Comparison of ENCODE assay signal across 18 cellular contexts in the genomic region with DNA sequence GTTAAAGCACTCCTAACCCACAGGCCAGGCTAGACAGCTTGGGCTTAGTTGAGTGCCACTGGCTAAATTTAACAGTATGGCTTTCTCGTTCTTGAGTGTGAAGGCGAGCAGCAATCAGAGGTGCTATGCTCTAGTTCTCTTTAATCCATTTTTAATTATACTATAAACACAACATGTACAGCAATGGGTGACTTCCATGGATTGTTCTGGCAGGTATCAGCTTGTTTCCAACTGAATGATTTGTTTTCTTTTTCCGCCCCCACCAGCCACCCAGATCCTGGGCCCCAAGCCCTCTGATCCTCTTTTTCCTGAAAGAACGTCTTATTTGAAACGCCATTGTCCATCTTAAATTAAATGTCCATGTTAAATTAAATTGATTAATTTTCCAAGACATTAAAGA.
"Had no signal": no experiment of that assay in that cellular context is flagged by ENCODE, and none has a peak within 500 bp of the region (broad histone marks: within the 10 kb centered on the region; RNA-seq: fewer than 3 reads in every experiment).

No MANE protein-coding gene starts in this region.

- H3K4me3 Mint-ChIP-seq: activated T-cell treated with anti-CD3 and anti-CD28 coated beads, Interleukin-2, amount 50 U/mL, for 4 hours; brain; T-helper 1 cell treated with Interleukin-12 subunit alpha and Interleukin-12 subunit beta and Interleukin-4 antibody, amounts not matched to agents 30 μg/mL and 1 μg/mL, for 36 hours had no signal

- ATAC-seq: activated naive CD4-positive, alpha-beta T cell treated with anti-CD3 and anti-CD28 coated beads, Interleukin-2, amount 50 U/mL, for 72 hours; activated T-cell treated with anti-CD3 and anti-CD28 coated beads, Interleukin-2, amount 50 U/mL, for 4 hours had no signal

- H3K27ac ChIP-seq: esophagus muscularis mucosa, heart left ventricle, left ventricle myocardium inferior, ovary, thyroid gland had no signal

- H3K9me3 ChIP-seq: esophagus muscularis mucosa, heart left ventricle, left ventricle myocardium inferior, ovary, thyroid gland had no signal

- H3K36me3 ChIP-seq: esophagus muscularis mucosa, heart left ventricle, left ventricle myocardium inferior, ovary, thyroid gland had no signal

- H3K27me3 ChIP-seq: esophagus muscularis mucosa, heart left ventricle, ovary, thyroid gland had no signal

- H3K4me3 ChIP-seq: esophagus muscularis mucosa, heart left ventricle, left ventricle myocardium inferior, ovary, thyroid gland had no signal

- H3K4me1 ChIP-seq: esophagus muscularis mucosa had no signal

- DNase-seq: activated CD4-positive, alpha-beta T cell treated with anti-CD3 and anti-CD28 coated beads, Interleukin-2, amount 50 U/mL, for 4 hours; activated effector memory CD4-positive, alpha-beta T cell treated with anti-CD3 and anti-CD28 coated beads, Interleukin-2, amount 50 U/mL, for 16 hours; activated T-cell treated with anti-CD3 and anti-CD28 coated beads, Interleukin-2, amount 50 U/mL, for 4 hours; amniotic stem cell; cerebellar nuclear complex; dermis blood vessel endothelial cell; foreskin fibroblast; heart left ventricle; left ventricle myocardium inferior; mesendoderm; ovary; stimulated activated CD4-positive, alpha-beta T cell treated with anti-CD3 and anti-CD28 coated beads, Interleukin-15, amount 100 ng/mL, for 24 hours; stimulated activated CD4-positive, alpha-beta T cell treated with anti-CD3 and anti-CD28 coated beads, Interleukin-4, amount 100 ng/mL, for 4 hours; thyroid gland had no signal

- H3K27me3 Mint-ChIP-seq: brain had no signal

- H3K36me3 Mint-ChIP-seq: activated naive CD4-positive, alpha-beta T cell treated with anti-CD3 and anti-CD28 coated beads, Interleukin-2, amount 50 U/mL, for 72 hours; brain had no signal

- H3K9me3 Mint-ChIP-seq: activated T-cell treated with anti-CD3 and anti-CD28 coated beads, Interleukin-2, amount 50 U/mL, for 4 hours; T-helper 1 cell treated with Interleukin-12 subunit alpha and Interleukin-12 subunit beta and Interleukin-4 antibody, amounts not matched to agents 30 μg/mL and 1 μg/mL, for 36 hours had no signal

- H3K27ac Mint-ChIP-seq: activated naive CD4-positive, alpha-beta T cell treated with anti-CD3 and anti-CD28 coated beads, Interleukin-2, amount 50 U/mL, for 72 hours; T-helper 1 cell treated with Interleukin-12 subunit alpha and Interleukin-12 subunit beta and Interleukin-4 antibody, amounts not matched to agents 30 μg/mL and 1 μg/mL, for 36 hours had no signal
